In genomic region chr16:50502616-50503000, GRCh38 we compare ENCODE assay signal across 17 cellular contexts. TPM values are rescaled to one million over a fixed set of nuclear protein-coding genes. Genes with fewer than 3 reads are reported as not detected.
DNase-seq lines count a peak whose midpoint lies in the region; ATAC-seq, FAIRE-seq and TF ChIP-seq lines count a peak whose summit lies in the region.
"Had no signal": no experiment of that assay in that cellular context is flagged by ENCODE, and none has a peak within 500 bp of the region (broad histone marks: within the 10 kb centered on the region; RNA-seq: fewer than 3 reads in every experiment).

No MANE protein-coding gene starts in this region.

- H4K20me1 ChIP-seq in HepG2 (ENCODE audit: insufficient read depth, low read length) = no peaks in the 10 kb centered on the region

- H3K4me3 ChIP-seq in HepG2 (replicated peaks in 1 of 3; ENCODE audit: insufficient read depth in 1 of 3, low read depth in 2 of 3, low read length in 3 of 3) (no peak overlapping the region), right lobe of liver (no peak overlapping the region)
- H3K4me3 ChIP-seq: MG63 had no signal

- peak; percentile 87 for DNase-seq in HepG2 (ENCODE audit: low spot score)
- DNase-seq in right lobe of liver = no peak
- DNase-seq in NCI-H82 (lab: John Stamatoyannopoulos, UW) = peak; percentile 62
- DNase-seq in dermis microvascular lymphatic vessel endothelial cell (ENCODE audit: low read depth in 2 of 2) = peak; percentile 21 to 42
- DNase-seq in NCI-H187 (lab: John Stamatoyannopoulos, UW) = no peak
- no peak for DNase-seq in NCI-H345 (lab: John Stamatoyannopoulos, UW)
- DNase-seq: ACHN; CD4-positive, alpha-beta T cell; EL; MG63; NCI-H1105 treated with DMSO at 0.1 percent for 48 hours; NCI-H2029; SHP77 had no signal

- H3K9me3 ChIP-seq in HepG2 (ENCODE audit: low read length) = 0 out of 2 replicates have a peak, but pooled peaks cover 6% of the 10 kb centered on the region
- H3K9me3 ChIP-seq in right lobe of liver = no peaks in the 10 kb centered on the region
- H3K9me3 ChIP-seq: MG63 had no signal

- ATAC-seq in HepG2 (peak; percentile 45), right lobe of liver (no peak), GM21381 (IDR thresholded peaks at IDR 0.05; ENCODE audit: unreplicated experiment) (no peak)
- ATAC-seq: SK-N-SH treated with all-trans-retinoic acid at 6 μM for 48 hours had no signal

- in situ Hi-C loops in HepG2 (cut with HindIII; ENCODE audit: extremely low pct_ligation_motif_present, low pct_unique_long_range_greater_than_20kb) = no loop called here

- WGBS in HepG2 (ENCODE audit: low lambda C conversion rate) = 19% methylated on average over 10 of the region's 10 CpGs
- WGBS in right lobe of liver (ENCODE audit: insufficient coverage, low coverage, low lambda C conversion rate, missing lambda C conversion rate) = 47% methylated on average over 8 of the region's 10 CpGs

- no TSS peak for BruUV-seq in HepG2 (replicated peaks; lab: Mats Ljungman, UMichigan)

- TF ChIP-seq RAD21 in HepG2 (CRISPR knock-in tag; IDR thresholded peaks at IDR 0.05) = no peak

- H3K27ac ChIP-seq in HepG2 (ENCODE audit: extremely low read length, insufficient read depth, low read length) (peak overlapping the region; percentile 51), right lobe of liver (no peak overlapping the region)

- peaks cover 21% of the 10 kb centered on the region for H3K79me2 ChIP-seq in HepG2 (ENCODE audit: insufficient read depth, low read length)

- no peak for FAIRE-seq in HepG2 (lab: Jason Lieb, UNC)
- FAIRE-seq: H54, RCC 7860 had no signal

- H3K9ac ChIP-seq in HepG2 (ENCODE audit: insufficient read depth, low read depth, low read length) = peak overlapping the region; percentile 14; the same call in 1 of the 2 replicates

- no peaks in the 10 kb centered on the region for H3K36me3 ChIP-seq in HepG2 (replicated peaks in 1 of 2; ENCODE audit: control insufficient read depth in 1 of 2, insufficient read depth in 2 of 2, low read length in 2 of 2)
- H3K36me3 ChIP-seq in right lobe of liver = no peaks in the 10 kb centered on the region
- H3K36me3 ChIP-seq: MG63 had no signal

- POLR2A ChIA-PET in HepG2 (lab: Yijun Ruan, JAX) = interaction anchor here (0.6 to 1.9 kb wide), 8 partner anchors 9 to 46 kb away, joined by 3 to 14 read pairs (median 3); partner anchors contain the start of gene NKD1

- TF ChIP-seq POLR2A in HepG2 (IDR thresholded peaks at IDR 0.05; ENCODE audit: insufficient read depth in 1 of 2, low read depth in 2 of 2, low read length in 2 of 2) (no peak), right lobe of liver (IDR thresholded peaks at IDR 0.05) (no peak)

- H3K27me3 ChIP-seq in HepG2 (ENCODE audit: control insufficient read depth in 1 of 2, insufficient read depth in 2 of 2, low read length in 2 of 2) (no peaks in the 10 kb centered on the region), right lobe of liver (no peaks in the 10 kb centered on the region)
- H3K27me3 ChIP-seq: MG63 had no signal

- TF ChIP-seq CTCF in HepG2 (CRISPR knock-in tag; IDR thresholded peaks at IDR 0.05) (no peak), right lobe of liver (IDR thresholded peaks at IDR 0.05) (no peak)

- TF ChIP-seq EP300 in HepG2 (IDR thresholded peaks at IDR 0.05; ENCODE audit: low read depth in 2 of 2, low read length in 2 of 2) (peak in 1 of 2 experiments; percentile 79; a peak in 2 of 4 replicates), HepG2 (CRISPR knock-in tag; IDR thresholded peaks at IDR 0.05; ENCODE audit: borderline replicate concordance) (peak; percentile 82)

- H2AFZ ChIP-seq in HepG2 (ENCODE audit: low read length) = no peak overlapping the region

- intact Hi-C loops in HepG2 (cut with micrococcal nuclease; ENCODE audit: unreplicated experiment) (no loop called here), right lobe of liver (cut with DNase I) (no loop called here)

- H3K4me2 ChIP-seq in HepG2 (ENCODE audit: low read depth, low read length) = peak overlapping the region; percentile 42; the same call in 1 of the 2 replicates

- CTCF ChIA-PET in HepG2 (lab: Yijun Ruan, JAX; ENCODE audit: low intra/inter-chr PET ratio, low total read pairs) = no interaction called here

- peaks cover 94% of the 10 kb centered on the region for H3K4me1 ChIP-seq in HepG2 (ENCODE audit: insufficient read depth, low read length)
- no peaks in the 10 kb centered on the region for H3K4me1 ChIP-seq in right lobe of liver

TF ChIP-seq in HepG2, 621 proteins besides CTCF, POLR2A, EP300 and RAD21 (continues in another document):
- TF ChIP-seq ZNF772 (CRISPR knock-in tag; IDR thresholded peaks at IDR 0.05) (0 out of 2 replicates have a peak, but pooled peaks have one; percentile 56), ZNF501 (CRISPR knock-in tag; IDR thresholded peaks at IDR 0.05) (no peak), RARA (CRISPR knock-in tag; IDR thresholded peaks at IDR 0.05) (peak; percentile 92), RXRA (CRISPR knock-in tag; IDR thresholded peaks at IDR 0.05) (peak; percentile 75; the same call in 1 of the 2 replicates), ATF7 (IDR thresholded peaks at IDR 0.05) (no peak), ATF7 (CRISPR knock-in tag; IDR thresholded peaks at IDR 0.05) (peak; percentile 64; the same call in 1 of the 2 replicates), MAFF (IDR thresholded peaks at IDR 0.05; ENCODE audit: low read depth, low read length) (0 out of 2 replicates have a peak, but pooled peaks have one; percentile 34), SALL1 (CRISPR knock-in tag; IDR thresholded peaks at IDR 0.05) (peak; percentile 69), MAX (IDR thresholded peaks at IDR 0.05) (peak; percentile 63), ZBTB38 (CRISPR knock-in tag; IDR thresholded peaks at IDR 0.05) (peak; percentile 65), MATR3 (CRISPR knock-in tag; IDR thresholded peaks at IDR 0.05) (no peak)

RNA-seq across cellular contexts. Expression of gene NKD1, which starts 45.6 kb away (rescaled TPM):
- total RNA-seq in HepG2 (2016; rRNA removed; fragmentation: Illumina TruSeq; extraction: Trizol) = 59.0 and 70.4 TPM in 2 replicates
- 19.9 and 25.5 TPM in 2 replicates for total RNA-seq in HepG2 (2016; cell fraction: cytosol; rRNA removed; fragmentation: Illumina TruSeq; extraction: Trizol; ENCODE audit: low read depth)
- 50.0 and 70.7 TPM in 2 replicates for total RNA-seq in HepG2 (2016; cell fraction: insoluble cytoplasmic fraction; rRNA removed; fragmentation: Illumina TruSeq; extraction: Trizol)
- 136 and 148 TPM in 2 replicates for total RNA-seq in HepG2 (2016; cell fraction: membrane; rRNA removed; fragmentation: Illumina TruSeq; extraction: Trizol)
- 61.9 and 70.6 TPM in 2 replicates for total RNA-seq in HepG2 (2016; cell fraction: nucleus; rRNA removed; fragmentation: Illumina TruSeq; extraction: Trizol)
- 86.1 and 121 TPM in 2 replicates for polyA plus RNA-seq in HepG2 (2011; rRNA removed)
- 22.3 and 49.7 TPM in 2 replicates for polyA plus RNA-seq in HepG2 (2011; cell fraction: cytosol; rRNA removed)
- polyA plus RNA-seq in HepG2 (2011; cell fraction: nucleus; rRNA removed) = 150 and 275 TPM in 2 replicates
- 58.7 and 76.3 TPM in 2 replicates for polyA plus RNA-seq in HepG2 (2012)
- polyA plus RNA-seq in HepG2 (2016; cell fraction: cytosol; fragmentation: Illumina TruSeq; extraction: Trizol; ENCODE audit: low read depth) = 106 and 127 TPM in 2 replicates
- 95.8 and 124 TPM in 2 replicates for polyA plus RNA-seq in HepG2 (2016; cell fraction: insoluble cytoplasmic fraction; fragmentation: Illumina TruSeq; extraction: Trizol; ENCODE audit: low read depth)
- 156 and 170 TPM in 2 replicates for polyA plus RNA-seq in HepG2 (2016; cell fraction: membrane; fragmentation: Illumina TruSeq; extraction: Trizol; ENCODE audit: low read depth)
- polyA plus RNA-seq in HepG2 (2016; cell fraction: nucleus; fragmentation: Illumina TruSeq; extraction: Trizol; ENCODE audit: insufficient read depth, low read depth) = 155 and 169 TPM in 2 replicates
- 0.02 and 110 TPM in 2 replicates for polyA minus RNA-seq in HepG2 (2011; rRNA and poly(A)+ RNA removed; ENCODE audit: low replicate concordance)
- polyA minus RNA-seq in HepG2 (2011; cell fraction: cytosol; rRNA and poly(A)+ RNA removed) = 14.3 and 28.8 TPM in 2 replicates
- polyA minus RNA-seq in HepG2 (2011; cell fraction: nucleus; rRNA and poly(A)+ RNA removed) = 43.1 and 57.6 TPM in 2 replicates
- 1 to 10 TPM in 5 of 6 experiments, under 1 TPM in 1; 0.69 to 2.6 (median 2.1) TPM for total RNA-seq in right lobe of liver
- total RNA-seq in dermis microvascular lymphatic vessel endothelial cell = under 0.01 TPM in 2 replicates

Comparison
In these comparisons a context has a peak if more than half of its experiments do, and no peak if none do; other contexts are left out.
1. DNase-seq: peak in HepG2 (single experiment), NCI-H82 (single experiment) and dermis microvascular lymphatic vessel endothelial cell (2 of 2); none in right lobe of liver (0 of 3), NCI-H187 (0 of 2) and NCI-H345 (single experiment).
2. RNA of gene NKD1, which starts 45.6 kb away (total RNA-seq): 19.9 to 148 TPM in HepG2; 0.69 to 2.6 TPM in right lobe of liver and under 0.01 TPM in dermis microvascular lymphatic vessel endothelial cell; every median in the first group is over 4 times any median in the second.